ENCODE assay signal across 8 cellular contexts in the genomic region with DNA sequence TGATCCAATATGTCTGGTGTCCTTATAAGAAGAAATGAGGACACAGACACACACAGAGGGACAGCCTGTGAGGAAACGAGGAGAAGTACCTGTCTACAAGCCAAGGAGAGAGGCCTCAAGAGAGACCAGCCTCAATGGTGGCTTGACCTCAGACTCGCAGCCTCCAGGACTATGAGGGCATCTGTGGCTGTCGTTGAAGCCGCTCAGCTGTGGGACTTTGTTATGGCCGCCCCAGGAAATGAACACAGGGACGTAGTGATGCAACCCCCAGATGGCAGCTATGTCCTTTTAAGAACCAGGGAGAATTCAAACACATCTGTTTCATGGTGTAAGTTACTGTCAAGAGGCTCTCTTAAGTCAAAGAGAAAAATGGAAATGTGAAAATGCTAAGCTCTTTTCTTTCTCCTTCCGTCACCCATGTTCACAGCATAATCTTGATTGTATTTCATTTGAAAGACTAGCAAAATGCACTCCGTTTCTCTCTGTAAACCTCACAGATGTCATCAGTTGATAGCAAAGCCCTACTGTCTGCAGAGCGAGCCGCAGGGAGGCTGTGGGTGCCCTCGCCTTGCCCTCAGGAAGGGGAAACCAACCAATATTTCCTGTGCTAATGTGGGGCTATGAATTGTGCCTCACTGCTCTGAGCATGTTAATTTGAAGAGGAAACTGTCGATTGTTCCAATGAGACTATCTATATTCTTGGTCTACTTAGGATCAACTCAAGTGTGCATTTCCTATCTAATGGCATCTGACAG.
DNase-seq lines count a peak whose midpoint lies in the region; ATAC-seq and TF ChIP-seq lines count a peak whose summit lies in the region.

No MANE protein-coding gene starts in this region.

- ATAC-seq in GM19324 (IDR thresholded peaks at IDR 0.05; ENCODE audit: low FRiP score, unreplicated experiment), result peak; percentile 54
- no peak for ATAC-seq in HG03457 (IDR thresholded peaks at IDR 0.05; ENCODE audit: unreplicated experiment)

- TF ChIP-seq CTCF in GM10266 (IDR thresholded peaks at IDR 0.05; ENCODE audit: control insufficient read depth, insufficient read depth, low read depth, missing control alignments), result no peak

- DNase-seq in T-helper 1 cell (peak; percentile 54 to 91 (median 68)), cortex of kidney (lab: John Stamatoyannopoulos, UW) (no peak), SKM-1 treated with dmso at 0.1 percent for 144 hours (lab: John Stamatoyannopoulos, UW; ENCODE audit: unreplicated experiment) (no peak), GM10266 (ENCODE audit: extremely low spot score) (no peak)
- peak; percentile 66 for DNase-seq in activated gamma-delta T cell treated with anti-CD3 and anti-CD28 coated beads, Interleukin-2, amount 50 U/mL, for 16 hours (ENCODE audit: low read depth)
- DNase-seq in stimulated activated CD8-positive, alpha-beta memory T cell treated with anti-CD3 and anti-CD28 coated beads, Interleukin-12 subunit alpha, Interleukin-12 subunit beta, amount 100 ng/mL, for 4 hours (ENCODE audit: low read depth), result peak; percentile 60

Comparison
In these comparisons a context has a peak if more than half of its experiments do, and no peak if none do; other contexts are left out.
1. DNase-seq: peak in T-helper 1 cell (5 of 5), activated gamma-delta T cell treated with anti-CD3 and anti-CD28 coated beads, Interleukin-2, amount 50 U/mL, for 16 hours (single experiment) and stimulated activated CD8-positive, alpha-beta memory T cell treated with anti-CD3 and anti-CD28 coated beads, Interleukin-12 subunit alpha, Interleukin-12 subunit beta, amount 100 ng/mL, for 4 hours (single experiment); none in cortex of kidney (single experiment), SKM-1 treated with dmso at 0.1 percent for 144 hours (single experiment) and GM10266 (single experiment).